In the genomic region with DNA sequence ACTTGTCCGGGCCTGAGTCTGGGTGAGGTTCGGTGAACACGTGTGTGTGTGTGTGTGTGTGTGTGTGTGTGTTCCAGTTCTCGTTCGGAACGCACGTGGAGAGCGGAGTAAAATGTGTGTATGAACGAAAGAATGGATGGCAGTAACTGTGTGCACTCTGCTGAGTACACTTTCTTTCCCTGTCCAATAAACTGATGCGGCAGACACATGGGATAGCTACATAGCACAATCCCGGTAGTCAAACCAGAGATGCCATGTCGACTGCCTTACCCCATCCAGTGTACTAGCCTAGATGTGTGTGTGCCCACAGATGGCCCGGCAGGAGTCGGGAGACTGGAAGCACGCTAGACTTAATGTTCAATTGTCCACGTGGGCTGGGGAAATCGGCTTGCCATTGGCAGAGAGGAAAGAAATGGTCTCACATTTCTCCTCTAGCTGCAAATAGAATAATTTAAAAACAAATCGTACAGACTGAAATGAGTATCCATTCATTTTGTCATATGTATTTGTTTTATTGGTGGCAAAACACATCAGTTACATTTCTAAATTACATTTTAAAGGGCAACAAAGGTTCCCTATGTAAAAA, we compare ENCODE assay signal across 8 cellular contexts. TPM values are rescaled to one million over a fixed set of nuclear protein-coding genes. Genes with fewer than 3 reads are reported as not detected.
A peak's percentile ranks its signal among the peaks of the same experiment; 100 is the strongest.
DNase-seq lines count a peak whose midpoint lies in the region; ATAC-seq, FAIRE-seq and TF ChIP-seq lines count a peak whose summit lies in the region.

No MANE protein-coding gene starts in this region.

- no peaks in the 10 kb centered on the region for H3K9me3 ChIP-seq in ES-I3 (ENCODE audit: control insufficient read depth, insufficient read depth, low read length)
- H3K9me3 ChIP-seq in HUES48 (ENCODE audit: control insufficient read depth, insufficient read depth, low read length), result no peaks in the 10 kb centered on the region
- no peaks in the 10 kb centered on the region for H3K9me3 ChIP-seq in pancreas

- peak; percentile 84 for DNase-seq in NOMO-1 treated with DMSO at 0.1 percent for 48 hours (lab: John Stamatoyannopoulos, UW; ENCODE audit: unreplicated experiment)
- peak; percentile 69 for DNase-seq in amniotic stem cell (lab: John Stamatoyannopoulos, UW)
- peak; percentile 81 for DNase-seq in cardiac septum (ENCODE audit: low spot score)
- peak; percentile 59 to 76 (median 64) for DNase-seq in pancreas
- DNase-seq in retina, result no peak

- ATAC-seq in GM21528 (IDR thresholded peaks at IDR 0.05; ENCODE audit: low FRiP score, unreplicated experiment), result peak; percentile 8
- ATAC-seq in pancreas, result peak; percentile 48 to 73 (median 60)

- H3K4me1 ChIP-seq in ES-I3 (ENCODE audit: insufficient read depth, low read length) (peaks cover 28% of the 10 kb centered on the region; the same call in 1 of the 2 replicates), HUES48 (ENCODE audit: control insufficient read depth, insufficient read depth, low read length) (peaks cover 43% of the 10 kb centered on the region), pancreas (peaks cover 23 to 30% (median 29%) of the 10 kb centered on the region in 3 donors)

- H3K4me3 ChIP-seq in HUES48 (ENCODE audit: low read depth, low read length) (peak overlapping the region; percentile 97), pancreas (peak overlapping the region; percentile 72 to 91 (median 86))

- H3K36me3 ChIP-seq in ES-I3 (ENCODE audit: insufficient read depth, low read length) (no peaks in the 10 kb centered on the region), HUES48 (ENCODE audit: control insufficient read depth, insufficient read depth, low read length) (no peaks in the 10 kb centered on the region), pancreas (no peaks in the 10 kb centered on the region)

- intact Hi-C loops in cardiac septum (cut with DNase I) (loop anchor here (5.0 to 10.0 kb wide), 2 partner anchors 68 to 359 kb away; a partner anchor contains a TSS), pancreas (cut with DNase I) (no loop called here)

- no peak for FAIRE-seq in pancreas (lab: Jason Lieb, UNC)

- H3K27me3 ChIP-seq in HUES48 (ENCODE audit: control insufficient read depth, insufficient read depth, low read length) (no peaks in the 10 kb centered on the region), pancreas (no peaks in the 10 kb centered on the region)

- H3K27ac ChIP-seq in HUES48 (ENCODE audit: low read depth, low read length) (peak overlapping the region; percentile 24), pancreas (peak overlapping the region; percentile 78 to 96 (median 91))

- H3K9ac ChIP-seq in ES-I3 (ENCODE audit: low read depth, low read length) (peak overlapping the region; percentile 90), HUES48 (ENCODE audit: low read depth, low read length) (peak overlapping the region; percentile 64)

- WGBS in pancreas, 2 donors, result 0% methylated on average over 18 of the region's 18 CpGs

- no peak for TF ChIP-seq CTCF in pancreas (IDR thresholded peaks at IDR 0.05)

RNA-seq across cellular contexts. Expression of a gene that starts 0.6 kb away (rescaled TPM):
- total RNA-seq in cardiac septum, result 88.8 TPM
- 10 to 100 TPM in 3 of 6 donors, 1 to 10 TPM in 3; 5.6 to 17.6 (median 10.5) TPM for total RNA-seq in pancreas
- 1 to 10 TPM; 8.0 to 8.4 TPM for polyA plus RNA-seq in pancreas
